ENCODE assay signal across 8 cellular contexts in genomic region chr10:69375307-69376151, GRCh38. TPM values are rescaled to one million over a fixed set of nuclear protein-coding genes. Genes with fewer than 3 reads are reported as not detected.
A peak's percentile ranks its signal among the peaks of the same experiment; 100 is the strongest.
DNase-seq lines count a peak whose midpoint lies in the region; ATAC-seq and TF ChIP-seq lines count a peak whose summit lies in the region.

No MANE protein-coding gene starts in this region.

- no peak overlapping the region for H3K4me3 ChIP-seq in CD8-positive, alpha-beta T cell (ENCODE audit: low read depth, low read length)
- H3K4me3 ChIP-seq in RWPE2 (ENCODE audit: severe bottlenecking) (no peak overlapping the region), gastroesophageal sphincter (peak overlapping the region in 1 of 2 donors; percentile 31), neuronal stem cell (ENCODE audit: low read length in 2 of 2) (no peak overlapping the region)

- no peak overlapping the region for H3K27ac ChIP-seq in CD8-positive, alpha-beta T cell (ENCODE audit: low read depth, low read length)
- H3K27ac ChIP-seq in RWPE2 (ENCODE audit: poor library complexity, severe bottlenecking) (no peak overlapping the region), gastroesophageal sphincter (peak overlapping the region; percentile 0 to 87 (median 82)), neuronal stem cell (replicated peaks; ENCODE audit: low read length) (peak overlapping the region; percentile 32)

- H3K27me3 ChIP-seq in CD8-positive, alpha-beta T cell (ENCODE audit: insufficient read depth, low read length): no peaks in the 10 kb centered on the region
- H3K27me3 ChIP-seq in RWPE2 (ENCODE audit: insufficient read depth, poor library complexity, severe bottlenecking): no peaks in the 10 kb centered on the region
- no peaks in the 10 kb centered on the region for H3K27me3 ChIP-seq in gastroesophageal sphincter
- H3K27me3 ChIP-seq in neuronal stem cell (ENCODE audit: control insufficient read depth in 3 of 3, insufficient read depth in 3 of 3, low read depth in 1 of 3, low read length in 3 of 3): no peaks in the 10 kb centered on the region

- H3K36me3 ChIP-seq in CD8-positive, alpha-beta T cell (ENCODE audit: insufficient read depth, low read length): peaks cover 36% of the 10 kb centered on the region
- H3K36me3 ChIP-seq in RWPE2 (ENCODE audit: low read depth) (peaks cover 89% of the 10 kb centered on the region), gastroesophageal sphincter (peaks cover 0 to 65% of the 10 kb centered on the region in 2 donors), neuronal stem cell (replicated peaks in 1 of 2; ENCODE audit: control insufficient read depth in 2 of 2, insufficient read depth in 2 of 2, low read length in 2 of 2) (peaks cover 3 to 22% of the 10 kb centered on the region in 2 donors)

- H2BK12ac ChIP-seq in neuronal stem cell (ENCODE audit: low read length): no peak overlapping the region

- no peaks in the 10 kb centered on the region for H3K9me3 ChIP-seq in CD8-positive, alpha-beta T cell (ENCODE audit: low read length)
- H3K9me3 ChIP-seq in RWPE2 (ENCODE audit: severe bottlenecking) (no peaks in the 10 kb centered on the region), gastroesophageal sphincter (no peaks in the 10 kb centered on the region), neuronal stem cell (replicated peaks in 1 of 2; ENCODE audit: control insufficient read depth in 2 of 2, insufficient read depth in 1 of 2, low read depth in 1 of 2, low read length in 2 of 2) (no peaks in the 10 kb centered on the region)

- no peak overlapping the region for H2BK5ac ChIP-seq in neuronal stem cell (ENCODE audit: low read length)

- no peak overlapping the region for H2AFZ ChIP-seq in neuronal stem cell (ENCODE audit: low read length)

- peaks cover 21% of the 10 kb centered on the region for H3K4me1 ChIP-seq in CD8-positive, alpha-beta T cell (ENCODE audit: insufficient read depth, low read length)
- H3K4me1 ChIP-seq in RWPE2 (ENCODE audit: insufficient read depth, poor library complexity, severe bottlenecking) (peaks cover 4% of the 10 kb centered on the region), gastroesophageal sphincter (peaks cover 7 to 50% (median 30%) of the 10 kb centered on the region in 3 donors), neuronal stem cell (ENCODE audit: control insufficient read depth in 2 of 2, insufficient read depth in 1 of 2, low read depth in 1 of 2, low read length in 2 of 2) (peaks cover 0 to 13% of the 10 kb centered on the region in 2 donors)

- peak; percentile 46 for ATAC-seq in CD8-positive, alpha-beta T cell
- ATAC-seq in RWPE2 (ENCODE audit: low read depth) (peak; percentile 50; the same call in 2 of the 3 replicates), gastroesophageal sphincter (peak; percentile 91), GM19035 (IDR thresholded peaks at IDR 0.05; ENCODE audit: unreplicated experiment) (no peak)

- peak overlapping the region; percentile 4 for H3K9ac ChIP-seq in neuronal stem cell (ENCODE audit: low read depth, low read length, poor library complexity)

- DNase-seq in CD8-positive, alpha-beta T cell: peak in 1 of 7 experiments; percentile 26
- DNase-seq in RWPE2 (ENCODE audit: low spot score): no peak
- DNase-seq in neuronal stem cell (ENCODE audit: low spot score): peak; percentile 49
- DNase-seq in stimulated activated naive CD4-positive, alpha-beta T cell (lab: John Stamatoyannopoulos, UW): no peak
- DNase-seq in activated CD4-positive, alpha-beta memory T cell treated with anti-CD3 and anti-CD28 coated beads, Interleukin-2, amount 10 ng/mL, durations not matched to agents 7 days and 5 days: no peak
- DNase-seq in NCI-H1417 (lab: John Stamatoyannopoulos, UW): no peak

- peaks cover 30% of the 10 kb centered on the region for H3K4me1 Mint-ChIP-seq in CD8-positive, alpha-beta T cell (ENCODE audit: low read depth)
- peaks cover 6% of the 10 kb centered on the region for H3K4me1 Mint-ChIP-seq in activated CD4-positive, alpha-beta memory T cell treated with anti-CD3 and anti-CD28 coated beads, Interleukin-2, amount 10 ng/mL, durations not matched to agents 7 days and 5 days

- no peak overlapping the region for H4K91ac ChIP-seq in neuronal stem cell (ENCODE audit: low read depth, low read length, poor library complexity)

- no peak for TF ChIP-seq CTCF in CD8-positive, alpha-beta T cell (IDR thresholded peaks at IDR 0.05)
- TF ChIP-seq CTCF in RWPE2 (IDR thresholded peaks at IDR 0.05; ENCODE audit: poor library complexity, severe bottlenecking) (no peak), gastroesophageal sphincter (IDR thresholded peaks at IDR 0.05) (peak in 2 of 4 experiments; percentile 24 to 32)

- intact Hi-C loops in CD8-positive, alpha-beta T cell (cut with DNase I, micrococcal nuclease): no loop called here

- peak overlapping the region; percentile 81 for H3K18ac ChIP-seq in neuronal stem cell (ENCODE audit: low read length)

- no peak overlapping the region for H4K8ac ChIP-seq in neuronal stem cell (ENCODE audit: low read depth, low read length)

- H3K36me3 Mint-ChIP-seq in CD8-positive, alpha-beta T cell: peaks cover 85% of the 10 kb centered on the region
- peaks cover 71% of the 10 kb centered on the region for H3K36me3 Mint-ChIP-seq in activated CD4-positive, alpha-beta memory T cell treated with anti-CD3 and anti-CD28 coated beads, Interleukin-2, amount 10 ng/mL, durations not matched to agents 7 days and 5 days (ENCODE audit: low read depth)

- no peak overlapping the region for H3K4ac ChIP-seq in neuronal stem cell (ENCODE audit: low read length)

- 40% methylated on average over 5 of the region's 19 CpGs; no CpG with 5 or more reads in 1 of the 2 donors for WGBS in gastroesophageal sphincter (ENCODE audit: low coverage in 1 of 2), 2 donors
- no CpG with 5 or more reads among the region's 19 CpGs for WGBS in neuronal stem cell (ENCODE audit: extremely low coverage in 2 of 2, insufficient read length in 2 of 2, insufficient replicate concordance in 1 of 2), 2 donors

- no peak overlapping the region for H2AK5ac ChIP-seq in neuronal stem cell (ENCODE audit: low read depth, low read length)

- peak overlapping the region; percentile 84 for H3K27ac Mint-ChIP-seq in CD8-positive, alpha-beta T cell
- H3K27ac Mint-ChIP-seq in activated CD4-positive, alpha-beta memory T cell treated with anti-CD3 and anti-CD28 coated beads, Interleukin-2, amount 10 ng/mL, durations not matched to agents 7 days and 5 days: no peak overlapping the region

- POLR2A ChIA-PET in CD8-positive, alpha-beta T cell (lab: Charles Lee): no interaction called here
- POLR2A ChIA-PET in activated CD4-positive, alpha-beta memory T cell treated with anti-CD3 and anti-CD28 coated beads, Interleukin-2, amount 10 ng/mL, durations not matched to agents 7 days and 5 days (lab: Charles Lee): no interaction called here

- TF ChIP-seq EP300 in gastroesophageal sphincter (IDR thresholded peaks at IDR 0.05): no peak

- no peak for TF ChIP-seq POLR2A in gastroesophageal sphincter (IDR thresholded peaks at IDR 0.05)

- no peak overlapping the region for H3K23ac ChIP-seq in neuronal stem cell (ENCODE audit: low read depth, low read length, poor library complexity)

- H2BK120ac ChIP-seq in neuronal stem cell (ENCODE audit: low read depth, low read length): no peak overlapping the region

- no peaks in the 10 kb centered on the region for H3K27me3 Mint-ChIP-seq in CD8-positive, alpha-beta T cell (ENCODE audit: low read depth)
- no peaks in the 10 kb centered on the region for H3K27me3 Mint-ChIP-seq in activated CD4-positive, alpha-beta memory T cell treated with anti-CD3 and anti-CD28 coated beads, Interleukin-2, amount 10 ng/mL, durations not matched to agents 7 days and 5 days

- no peaks in the 10 kb centered on the region for H3K79me1 ChIP-seq in neuronal stem cell (ENCODE audit: low read depth, low read length)

- H3K9me3 Mint-ChIP-seq in CD8-positive, alpha-beta T cell: no peaks in the 10 kb centered on the region
- no peaks in the 10 kb centered on the region for H3K9me3 Mint-ChIP-seq in activated CD4-positive, alpha-beta memory T cell treated with anti-CD3 and anti-CD28 coated beads, Interleukin-2, amount 10 ng/mL, durations not matched to agents 7 days and 5 days

- H3K14ac ChIP-seq in neuronal stem cell (ENCODE audit: low read length): no peak overlapping the region

- CTCF ChIA-PET in CD8-positive, alpha-beta T cell (lab: Charles Lee): interaction anchor here (0.6 kb wide), 1 partner anchor 20 kb away, joined by 4 read pairs; no protein-coding TSS in a partner anchor
- CTCF ChIA-PET in activated CD4-positive, alpha-beta memory T cell treated with anti-CD3 and anti-CD28 coated beads, Interleukin-2, amount 10 ng/mL, durations not matched to agents 7 days and 5 days (lab: Charles Lee): interaction anchor here (0.6 to 1.3 kb wide), 3 partner anchors 17 to 272 kb away, joined by 3 read pairs; no protein-coding TSS in a partner anchor

- peak overlapping the region; percentile 40 for H3K4me2 ChIP-seq in neuronal stem cell (ENCODE audit: insufficient read depth, low read length, poor library complexity, severe bottlenecking)

- no peak overlapping the region for H2BK15ac ChIP-seq in neuronal stem cell (ENCODE audit: low read length)

- no peak overlapping the region for H3K4me3 Mint-ChIP-seq in CD8-positive, alpha-beta T cell
- no peak overlapping the region for H3K4me3 Mint-ChIP-seq in activated CD4-positive, alpha-beta memory T cell treated with anti-CD3 and anti-CD28 coated beads, Interleukin-2, amount 10 ng/mL, durations not matched to agents 7 days and 5 days

RNA-seq across cellular contexts. Expression of gene TACR2, which starts 41.2 kb away (rescaled TPM):
- not detected for total RNA-seq in CD8-positive, alpha-beta T cell
- 100 to 1,000 TPM in 2 of 4 donors, 10 to 100 TPM in 2; 37.1 to 176 (median 122) TPM for total RNA-seq in gastroesophageal sphincter
- not detected for polyA plus RNA-seq in neuronal stem cell (2013, experiment 1 of 2)
- not detected for polyA plus RNA-seq in neuronal stem cell (2013, experiment 2 of 2)
- total RNA-seq in activated CD4-positive, alpha-beta memory T cell treated with anti-CD3 and anti-CD28 coated beads, Interleukin-2, amount 10 ng/mL, durations not matched to agents 7 days and 5 days: not detected

Comparison
In these comparisons a context has a peak if more than half of its experiments do, and no peak if none do; other contexts are left out.
1. H3K27ac ChIP-seq: peak in gastroesophageal sphincter (4 of 4) and neuronal stem cell (single experiment); none in CD8-positive, alpha-beta T cell (single experiment) and RWPE2 (single experiment).
2. RNA of gene TACR2, which starts 41.2 kb away (total RNA-seq): 37.1 to 176 TPM in gastroesophageal sphincter; not detected in activated CD4-positive, alpha-beta memory T cell treated with anti-CD3 and anti-CD28 coated beads, Interleukin-2, amount 10 ng/mL, durations not matched to agents 7 days and 5 days and not detected in CD8-positive, alpha-beta T cell; every median in the first group is over 10 times any median in the second.